8 cellular contexts compared by ENCODE assay signal in the genomic region with DNA sequence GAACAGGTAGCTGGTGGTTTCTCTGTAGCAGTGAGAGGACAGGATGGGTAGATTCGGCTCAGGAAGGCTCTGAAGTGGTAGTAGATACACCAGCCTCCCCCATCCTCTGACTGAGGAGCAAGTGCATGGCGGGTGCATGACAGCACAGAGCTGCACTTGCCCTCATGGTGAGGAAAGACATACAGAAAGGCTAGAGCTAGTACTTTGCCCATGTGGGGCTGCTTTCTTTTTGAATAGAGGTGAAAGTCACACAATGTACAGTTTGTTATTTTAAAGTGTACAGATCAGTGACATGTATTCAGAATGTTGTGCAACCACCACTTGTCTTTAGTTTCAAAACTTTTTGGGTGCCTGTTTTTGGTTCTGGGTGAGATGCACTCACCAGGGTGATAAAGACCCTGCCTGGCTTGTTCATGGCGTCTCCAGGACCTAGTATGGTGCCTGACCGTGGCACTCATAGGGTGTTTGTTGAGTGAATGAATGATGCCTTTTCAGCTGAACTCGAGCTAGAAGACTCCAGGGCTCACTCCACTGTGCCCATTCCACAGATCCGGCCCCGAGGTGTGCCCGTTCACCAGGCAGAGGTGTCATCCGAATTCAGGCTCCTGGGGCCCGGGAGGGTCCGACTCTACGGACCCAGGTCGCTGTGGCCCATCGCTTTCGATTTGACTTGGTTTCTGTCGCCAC. TPM values are rescaled to one million over a fixed set of nuclear protein-coding genes. Genes with fewer than 3 reads are reported as not detected.
DNase-seq lines count a peak whose midpoint lies in the region; ATAC-seq and TF ChIP-seq lines count a peak whose summit lies in the region.

No MANE protein-coding gene starts in this region.

- H3K9me3 ChIP-seq in MG63 = no peaks in the 10 kb centered on the region
- no peaks in the 10 kb centered on the region for H3K9me3 ChIP-seq in endocrine pancreas (ENCODE audit: control insufficient read depth, low read length)
- no peaks in the 10 kb centered on the region for H3K9me3 ChIP-seq in psoas muscle

- TF ChIP-seq CTCF in psoas muscle (IDR thresholded peaks at IDR 0.05) = no peak

- no peaks in the 10 kb centered on the region for H3K27me3 ChIP-seq in MG63
- no peaks in the 10 kb centered on the region for H3K27me3 ChIP-seq in endocrine pancreas (ENCODE audit: control insufficient read depth, insufficient read depth, low read length)
- H3K27me3 ChIP-seq in psoas muscle (ENCODE audit: insufficient read depth in 3 of 3, low read length in 2 of 3) = no peaks in the 10 kb centered on the region

- H3K36me3 ChIP-seq in MG63 (no peaks in the 10 kb centered on the region), endocrine pancreas (ENCODE audit: control insufficient read depth, insufficient read depth, low read length) (no peaks in the 10 kb centered on the region), psoas muscle (ENCODE audit: insufficient read depth in 1 of 2, low read depth in 1 of 2) (no peaks in the 10 kb centered on the region)

- intact Hi-C loops in psoas muscle (cut with DNase I) = no loop called here

- H3K4me3 ChIP-seq in MG63 (peak overlapping the region; percentile 52), endocrine pancreas (ENCODE audit: control insufficient read depth, insufficient read depth, low read length) (peak overlapping the region; percentile 44), psoas muscle (peak overlapping the region; percentile 81)

- peak; percentile 25 for DNase-seq in NK-92 treated with Interleukin-12 subunit alpha and Interleukin-12 subunit beta, amount 100 ng/mL, for 24 hours (lab: John Stamatoyannopoulos, UW)
- DNase-seq in NK-92 (lab: John Stamatoyannopoulos, UW; ENCODE audit: unreplicated experiment) (no peak), MG63 (no peak), psoas muscle (peak in 1 of 2 donors; percentile 29), NCI-H446 (lab: John Stamatoyannopoulos, UW) (no peak), amniotic stem cell (lab: John Stamatoyannopoulos, UW) (no peak)

- H3K4me1 ChIP-seq in endocrine pancreas (ENCODE audit: control insufficient read depth, insufficient read depth, low read length) (no peaks in the 10 kb centered on the region), psoas muscle (peaks cover 50% of the 10 kb centered on the region)

- WGBS in psoas muscle, 3 donors = 22 to 30% (median 22%) methylated on average over 16 of the region's 16 CpGs

- ATAC-seq in psoas muscle (no peak), GM21528 (IDR thresholded peaks at IDR 0.05; ENCODE audit: low FRiP score, unreplicated experiment) (no peak)

- H3K9ac ChIP-seq in endocrine pancreas (ENCODE audit: control insufficient read depth, insufficient read depth, low read length) = no peak overlapping the region

- peak overlapping the region; percentile 89 for H3K27ac ChIP-seq in psoas muscle

RNA-seq across cellular contexts. Expression of a gene that starts 0.4 kb away (rescaled TPM):
- 8.3 and 76.7 TPM in 2 replicates for total RNA-seq in MG63 (2014; rRNA removed; shearing (Covaris generic); ENCODE audit: low replicate concordance)
- total RNA-seq in psoas muscle = 10 to 100 TPM; 58.1 to 95.0 (median 83.2) TPM
- 100 to 1,000 TPM; 106 to 149 (median 128) TPM for polyA plus RNA-seq in psoas muscle

RNA-seq across cellular contexts. Expression of a gene that starts 6.4 kb away (rescaled TPM):
- not detected in 2 replicates for total RNA-seq in MG63 (2014; rRNA removed; shearing (Covaris generic); ENCODE audit: low replicate concordance)
- total RNA-seq in psoas muscle = 10 to 100 TPM; 11.7 to 15.7 (median 12.4) TPM
- polyA plus RNA-seq in psoas muscle = 10 to 100 TPM; 16.6 to 25.4 (median 23.2) TPM

RNA-seq across cellular contexts. Expression of a gene that starts 11.7 kb away (rescaled TPM):
- 167 and 209 TPM in 2 replicates for total RNA-seq in MG63 (2014; rRNA removed; shearing (Covaris generic); ENCODE audit: low replicate concordance)
- 100 to 1,000 TPM in 1 of 4 donors, 10 to 100 TPM in 3; 84.7 to 107 (median 90.0) TPM for total RNA-seq in psoas muscle
- 100 to 1,000 TPM; 156 to 212 (median 184) TPM for polyA plus RNA-seq in psoas muscle

RNA-seq across cellular contexts. Expression of a gene that starts 18.7 kb away (rescaled TPM):
- 3.9 and 6.8 TPM in 2 replicates for total RNA-seq in MG63 (2014; rRNA removed; shearing (Covaris generic); ENCODE audit: low replicate concordance)
- total RNA-seq in psoas muscle = 10 to 100 TPM; 20.1 to 54.3 (median 30.9) TPM
- 10 to 100 TPM; 17.4 to 82.6 (median 40.3) TPM for polyA plus RNA-seq in psoas muscle

RNA-seq across cellular contexts. Expression of a gene that starts 22.5 kb away (rescaled TPM):
- 28.9 and 45.6 TPM in 2 replicates for total RNA-seq in MG63 (2014; rRNA removed; shearing (Covaris generic); ENCODE audit: low replicate concordance)
- total RNA-seq in psoas muscle = 10 to 100 TPM; 20.1 to 25.3 (median 22.1) TPM
- polyA plus RNA-seq in psoas muscle = 10 to 100 TPM; 19.0 to 35.6 (median 30.7) TPM

Comparison
In these comparisons a context has a peak if more than half of its experiments do, and no peak if none do; other contexts are left out.
1. RNA of a gene that starts 6.4 kb away (total RNA-seq): 11.7 to 15.7 TPM in psoas muscle; not detected in MG63; every median in the first group is over 10 times any median in the second.
2. Peak in every context shown above with its lines, with median percentiles within 50 percentile points of each other: H3K4me3 ChIP-seq.